In the genomic region with DNA sequence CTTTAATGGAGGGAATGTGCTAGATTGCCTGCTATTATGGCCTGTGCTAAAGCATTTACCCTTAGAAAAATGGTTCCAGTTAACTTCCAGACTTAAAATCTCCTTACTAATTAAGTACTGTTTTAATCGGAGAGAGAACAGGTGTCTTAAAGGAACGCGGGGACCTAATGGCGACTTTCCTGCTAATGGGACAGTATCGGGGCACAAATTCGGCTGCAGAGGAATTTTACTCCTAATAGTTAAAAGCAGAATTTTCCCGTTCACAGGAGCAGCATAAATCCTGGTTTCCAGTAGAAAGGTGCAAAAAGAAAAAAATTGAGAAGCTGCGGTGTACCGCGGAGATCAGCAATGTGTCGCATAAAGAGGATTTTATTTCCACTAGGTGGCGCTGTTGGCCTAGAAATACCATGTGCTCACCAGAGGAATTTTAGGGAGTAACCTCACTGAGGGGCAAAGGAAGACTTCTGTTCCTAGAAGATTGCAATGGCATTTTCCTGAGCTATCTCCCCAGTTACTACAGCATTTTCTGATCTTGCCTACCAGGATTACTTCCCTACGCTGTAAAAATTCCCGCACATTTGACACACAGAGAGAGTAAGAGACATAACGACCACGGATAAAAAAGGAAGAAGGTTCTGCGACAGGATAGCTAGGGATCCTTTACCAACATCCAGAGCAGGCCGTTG, we compare ENCODE assay signal across 8 cellular contexts. TPM values are rescaled to one million over a fixed set of nuclear protein-coding genes. Genes with fewer than 3 reads are reported as not detected.
DNase-seq lines count a peak whose midpoint lies in the region; ATAC-seq, FAIRE-seq and TF ChIP-seq lines count a peak whose summit lies in the region.

No MANE protein-coding gene starts in this region.

- H3K9me3 ChIP-seq in Caco-2 = peaks cover 27% of the 10 kb centered on the region; the same call in 1 of the 2 replicates
- H3K9me3 ChIP-seq in PC-9 (ENCODE audit: insufficient read depth, low read depth) = peaks cover 9% of the 10 kb centered on the region
- no peaks in the 10 kb centered on the region for H3K9me3 ChIP-seq in pancreas

- H3K9me3 Mint-ChIP-seq in Caco-2 (ENCODE audit: unreplicated experiment) = peaks cover 11% of the 10 kb centered on the region
- H3K9me3 Mint-ChIP-seq in activated T-helper 17 cell treated with anti-CD3 and anti-CD28 coated beads, Interleukin-2, amount 50 U/mL, for 72 hours = peaks cover 9% of the 10 kb centered on the region

- 28 to 29% methylated on average over 18 of the region's 18 CpGs for WGBS in pancreas, 2 donors

- POLR2A ChIA-PET in Caco-2 (lab: Charles Lee) = no interaction called here
- POLR2A ChIA-PET in PC-9 (lab: Charles Lee; ENCODE audit: unreplicated experiment) = no interaction called here

- FAIRE-seq in pancreas (lab: Jason Lieb, UNC) = no peak

- H2AFZ ChIP-seq in PC-9 = no peak overlapping the region

- H3K4me1 ChIP-seq in Caco-2 (no peaks in the 10 kb centered on the region), PC-9 (replicated peaks; ENCODE audit: insufficient read depth) (no peaks in the 10 kb centered on the region), pancreas (no peaks in the 10 kb centered on the region)

- H3K79me2 ChIP-seq in PC-9 (ENCODE audit: low read depth) = no peaks in the 10 kb centered on the region

- H4K20me1 ChIP-seq in PC-9 (ENCODE audit: insufficient read depth) = no peaks in the 10 kb centered on the region

- no TSS peak for BruUV-seq in Caco-2 (replicated peaks; lab: Mats Ljungman, UMichigan)
- no TSS peak for BruUV-seq in PC-9 (replicated peaks; lab: Mats Ljungman, UMichigan)

- H3K36me3 ChIP-seq in Caco-2 (ENCODE audit: control insufficient read depth, insufficient read depth, low read length) = no peaks in the 10 kb centered on the region
- H3K36me3 ChIP-seq in PC-9 (ENCODE audit: low read depth) = no peaks in the 10 kb centered on the region
- H3K36me3 ChIP-seq in pancreas = no peaks in the 10 kb centered on the region

- H3K4me3 Mint-ChIP-seq in Caco-2 (ENCODE audit: unreplicated experiment) = no peak overlapping the region
- H3K4me3 Mint-ChIP-seq in activated T-helper 17 cell treated with anti-CD3 and anti-CD28 coated beads, Interleukin-2, amount 50 U/mL, for 72 hours = no peak overlapping the region

- H3K27me3 ChIP-seq in Caco-2 (replicated peaks; ENCODE audit: control insufficient read depth, insufficient read depth, low read length) (no peaks in the 10 kb centered on the region), PC-9 (ENCODE audit: insufficient read depth, low read depth) (peaks cover 20% of the 10 kb centered on the region; the same call in 1 of the 2 replicates), pancreas (peaks cover 0 to 8% (median 4%) of the 10 kb centered on the region in 4 donors)

- H3K9me2 ChIP-seq in PC-9 (ENCODE audit: insufficient read depth) = no peaks in the 10 kb centered on the region

- peak; percentile 47 for ATAC-seq in activated T-helper 17 cell treated with anti-CD3 and anti-CD28 coated beads, Interleukin-2, amount 50 U/mL, for 72 hours (replicated peaks)
- peak; percentile 53 to 81 (median 67) for ATAC-seq in pancreas
- no peak for ATAC-seq in GM18502 (IDR thresholded peaks at IDR 0.05; ENCODE audit: poor library complexity, unreplicated experiment)

- no peaks in the 10 kb centered on the region for H3F3A ChIP-seq in PC-9 (ENCODE audit: insufficient read depth, low read depth)

- no peak overlapping the region for H3K27ac Mint-ChIP-seq in Caco-2 (ENCODE audit: unreplicated experiment)
- H3K27ac Mint-ChIP-seq in activated T-helper 17 cell treated with anti-CD3 and anti-CD28 coated beads, Interleukin-2, amount 50 U/mL, for 72 hours = no peak overlapping the region

- peaks cover 2% of the 10 kb centered on the region for H3K27me3 Mint-ChIP-seq in Caco-2 (ENCODE audit: insufficient read depth, unreplicated experiment)
- peaks cover 48% of the 10 kb centered on the region for H3K27me3 Mint-ChIP-seq in activated T-helper 17 cell treated with anti-CD3 and anti-CD28 coated beads, Interleukin-2, amount 50 U/mL, for 72 hours

- H3K27ac ChIP-seq in PC-9 (no peak overlapping the region), pancreas (no peak overlapping the region)

- no peaks in the 10 kb centered on the region for H3K36me3 Mint-ChIP-seq in Caco-2 (ENCODE audit: insufficient read depth, unreplicated experiment)
- no peaks in the 10 kb centered on the region for H3K36me3 Mint-ChIP-seq in activated T-helper 17 cell treated with anti-CD3 and anti-CD28 coated beads, Interleukin-2, amount 50 U/mL, for 72 hours (ENCODE audit: low read depth)

- no peak overlapping the region for H3K4me2 ChIP-seq in PC-9

- no peak overlapping the region for H3K4me3 ChIP-seq in Caco-2 (ENCODE audit: low read depth, low read length)
- H3K4me3 ChIP-seq in PC-9 = no peak overlapping the region
- H3K4me3 ChIP-seq in fibroblast of villous mesenchyme (ENCODE audit: low read depth, low read length) = no peak overlapping the region
- no peak overlapping the region for H3K4me3 ChIP-seq in pancreas

- TF ChIP-seq CTCF in Caco-2 (IDR thresholded peaks at IDR 0.05; ENCODE audit: insufficient read depth in 1 of 2, low read depth in 1 of 2, low read length in 1 of 2, severe bottlenecking in 1 of 2, unreplicated experiment in 1 of 2) = peak; percentile 68 to 76
- TF ChIP-seq CTCF in PC-9 (conservative IDR thresholded peaks at IDR 0.05) = peak; percentile 93
- TF ChIP-seq CTCF in fibroblast of villous mesenchyme (IDR thresholded peaks at IDR 0.05; ENCODE audit: insufficient read depth, low read depth, low read length) = peak; percentile 63
- TF ChIP-seq CTCF in pancreas (IDR thresholded peaks at IDR 0.05) = peak; percentile 54 to 74 (median 70)

- H3K4me1 Mint-ChIP-seq in Caco-2 (ENCODE audit: low read depth, unreplicated experiment) = peaks cover 7% of the 10 kb centered on the region
- no peaks in the 10 kb centered on the region for H3K4me1 Mint-ChIP-seq in activated T-helper 17 cell treated with anti-CD3 and anti-CD28 coated beads, Interleukin-2, amount 50 U/mL, for 72 hours

- DNase-seq in Caco-2 (peak; percentile 54 to 74), HPDE6-E6E7 (ENCODE audit: extremely low spot score) (peak; percentile 29), PC-9 (peak in 1 of 2 experiments; percentile 33), fibroblast of villous mesenchyme (ENCODE audit: low read depth) (peak; percentile 74), pancreas (peak in 3 of 6 donors; percentile 6 to 52 (median 18)), NCI-H2029 treated with DMSO at 0.1 percent for 48 hours (lab: John Stamatoyannopoulos, UW) (no peak)

- CTCF ChIA-PET in Caco-2 (lab: Charles Lee) = interaction anchor here (0.7 to 1.9 kb wide), 14 partner anchors 17 to 420 kb away, joined by 3 to 8 read pairs (median 4); a partner anchor contains a TSS
- CTCF ChIA-PET in PC-9 (lab: Charles Lee) = interaction anchor here (0.5 to 0.7 kb wide), 2 partner anchors 160 to 327 kb away, joined by 3 read pairs; no protein-coding TSS in a partner anchor

- intact Hi-C loops in Caco-2 (cut with micrococcal nuclease; ENCODE audit: unreplicated experiment) (loop anchor here (5.0 to 10.0 kb wide), 2 partner anchors 88 to 261 kb away; no protein-coding TSS in a partner anchor), PC-9 (cut with micrococcal nuclease; ENCODE audit: unreplicated experiment) (loop anchor here (1.0 kb wide), 1 partner anchor 492 kb away; no protein-coding TSS in a partner anchor), pancreas (cut with DNase I) (loop anchor here in 1 of 3 donors (10.0 kb wide), 1 partner anchor 491 kb away; no protein-coding TSS in a partner anchor)

RNA-seq across cellular contexts. Expression of a gene that starts 44.5 kb away (rescaled TPM):
- total RNA-seq in Caco-2 (2022) = 3.9 and 4.0 TPM in 2 replicates
- 1.7 and 1.8 TPM in 2 replicates for total RNA-seq in PC-9 (2021)
- total RNA-seq in activated T-helper 17 cell treated with anti-CD3 and anti-CD28 coated beads, Interleukin-2, amount 50 U/mL, for 72 hours = 1 to 10 TPM; 2.4 to 4.1 TPM
- 1.6 and 1.7 TPM in 2 replicates for total RNA-seq in fibroblast of villous mesenchyme
- total RNA-seq in pancreas = 1 to 10 TPM in 3 of 6 donors, under 1 TPM in 3; 0.65 to 1.3 (median 0.97) TPM
- under 1 TPM; 0.38 to 0.85 TPM for polyA plus RNA-seq in pancreas

RNA-seq across cellular contexts. Expression of a gene that starts 56.1 kb away (rescaled TPM):
- total RNA-seq in Caco-2 (2022) (2.7 and 2.8 TPM in 2 replicates), PC-9 (2021) (not detected in 2 replicates), fibroblast of villous mesenchyme (0.32 TPM in 1 of 2 replicates, not detected in the other), pancreas (not detected)
- total RNA-seq in activated T-helper 17 cell treated with anti-CD3 and anti-CD28 coated beads, Interleukin-2, amount 50 U/mL, for 72 hours = not detected
- polyA plus RNA-seq in pancreas = not detected
